Comparison of ENCODE assay signal across 34 cellular contexts in the genomic region with DNA sequence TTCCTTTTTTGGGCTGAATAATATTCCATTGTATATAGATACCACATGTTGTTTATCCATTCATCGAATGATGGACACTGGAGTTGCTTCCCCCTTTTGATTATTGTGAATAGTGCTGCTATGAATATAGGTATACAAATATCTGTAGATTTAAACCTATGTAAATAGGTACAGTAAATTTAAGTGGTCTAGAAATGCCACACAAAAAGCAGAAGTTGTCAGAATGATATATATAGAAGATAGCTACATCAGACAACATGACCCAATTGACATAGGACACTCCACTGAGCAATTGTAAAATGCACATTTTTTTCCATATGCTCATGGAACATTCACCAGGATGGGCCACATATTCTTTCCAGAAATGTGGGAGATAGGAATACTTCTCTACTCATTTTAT.
"Had no signal": no experiment of that assay in that cellular context is flagged by ENCODE, and none has a peak within 500 bp of the region (broad histone marks: within the 10 kb centered on the region; RNA-seq: fewer than 3 reads in every experiment).

No MANE protein-coding gene starts in this region.

- H3K4me3 ChIP-seq: heart left ventricle, left lung, lower lobe of right lung, pancreas, psoas muscle, smooth muscle cell, stomach, thyroid gland, upper lobe of left lung, vagina had no signal

- FAIRE-seq: astrocyte, endothelial cell of umbilical vein, pancreas, TTC549 had no signal

- H3K4me2 ChIP-seq: smooth muscle cell had no signal

- H3K36me3 ChIP-seq: brain microvascular endothelial cell, heart left ventricle, left lung, lower lobe of right lung, pancreas, thyroid gland, upper lobe of left lung, vagina had no signal

- H3K27me3 ChIP-seq: brain microvascular endothelial cell, heart left ventricle, left lung, pancreas, stomach, thyroid gland, upper lobe of left lung, vagina had no signal

- H3K4me1 ChIP-seq: heart left ventricle, left lung, lower lobe of right lung, pancreas, psoas muscle, stomach, thyroid gland, upper lobe of left lung, vagina had no signal

- H3K27ac ChIP-seq: brain microvascular endothelial cell, heart left ventricle, left lung, lower lobe of right lung, pancreas, psoas muscle, stomach, thyroid gland, upper lobe of left lung, vagina had no signal

- DNase-seq: activated CD4-positive, alpha-beta memory T cell treated with anti-CD3 and anti-CD28 coated beads, Interleukin-2, amount 10 ng/mL, durations not matched to agents 7 days and 5 days; activated CD4-positive, alpha-beta T cell treated with anti-CD3 and anti-CD28 coated beads for 1 hour; activated CD4-positive, alpha-beta T cell treated with anti-CD3 and anti-CD28 coated beads, Interleukin-2, amount 10 ng/mL, durations not matched to agents 7 days and 5 days; activated CD8-positive, alpha-beta memory T cell treated with anti-CD3 and anti-CD28 coated beads, Interleukin-2, amount 50 U/mL, for 48 hours; activated gamma-delta T cell; activated naive CD4-positive, alpha-beta T cell treated with anti-CD3 and anti-CD28 coated beads, Interleukin-2, amount 50 U/mL, for 16 hours; activated T-cell treated with anti-CD3 and anti-CD28 coated beads, Interleukin-2, amount 50 U/mL, for 24 hours; amniotic stem cell; brain microvascular endothelial cell; cortex of kidney; effector memory CD8-positive, alpha-beta T cell; heart left ventricle; hypothalamus; kidney glomerular epithelial cell; left lung; lower lobe of right lung; mesenchymal stem cell; naive thymus-derived CD8-positive, alpha-beta T cell; nucleus accumbens; pancreas; psoas muscle; stimulated activated CD4-positive, alpha-beta T cell treated with anti-CD3 and anti-CD28 coated beads, Interleukin-1b, Interleukin-23, amount 100 ng/mL, for 48 hours; stimulated activated CD4-positive, alpha-beta T cell treated with anti-CD3 and anti-CD28 coated beads, Interleukin-4, amount 100 ng/mL, for 4 hours; stimulated activated CD8-positive, alpha-beta memory T cell treated with anti-CD3 and anti-CD28 coated beads, Interleukin-4, amount 100 ng/mL, for 48 hours; stomach; thyroid gland; upper lobe of left lung had no signal

- H3K9me3 ChIP-seq: left lung, lower lobe of right lung, pancreas, psoas muscle, stomach, thyroid gland, upper lobe of left lung, vagina had no signal

- ATAC-seq: effector memory CD8-positive, alpha-beta T cell; heart left ventricle; left lung; lower lobe of right lung; naive thymus-derived CD8-positive, alpha-beta T cell; pancreas; psoas muscle; stimulated activated memory B cell treated with anti-CD40 and anti-IgM and Interleukin-4, amounts not matched to agents 10 μg/mL and 1 μg/mL and 100 μg/mL, for 72 hours; WTC11 had no signal
